23 cellular contexts compared by ENCODE assay signal in the genomic region with DNA sequence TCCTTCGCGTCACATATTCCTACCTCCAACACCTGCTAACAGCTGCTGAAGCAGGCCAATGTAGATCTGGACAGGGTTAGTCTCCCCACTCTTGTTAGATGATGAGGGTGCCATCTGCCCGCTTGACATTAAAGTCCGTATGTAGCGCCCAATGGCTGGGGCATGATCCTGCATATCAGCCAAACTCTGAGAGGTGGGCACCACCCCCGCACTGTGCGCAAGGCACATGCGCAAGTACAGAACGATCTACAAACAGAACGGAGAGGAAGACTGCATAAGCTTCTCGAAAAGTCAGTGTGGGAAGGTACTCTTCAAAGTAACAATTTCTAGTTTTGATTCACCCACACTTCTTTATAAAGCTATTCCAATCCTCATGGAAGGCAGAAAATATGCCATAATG.
"Had no signal": no experiment of that assay in that cellular context is flagged by ENCODE, and none has a peak within 500 bp of the region (broad histone marks: within the 10 kb centered on the region; RNA-seq: fewer than 3 reads in every experiment).

No MANE protein-coding gene starts in this region.

- H3K27ac ChIP-seq: esophagus muscularis mucosa, foreskin keratinocyte, gastroesophageal sphincter, heart right ventricle, lower lobe of right lung, neutrophil, prostate gland, sigmoid colon, stomach, tibial artery had no signal

- H3K9me3 ChIP-seq: esophagus muscularis mucosa, gastroesophageal sphincter, heart right ventricle, lower lobe of right lung, neutrophil, prostate gland, sigmoid colon, stomach, tibial artery had no signal

- ATAC-seq: foreskin keratinocyte; gastroesophageal sphincter; heart right ventricle; left colon; left ventricle myocardium superior; lower lobe of right lung; naive thymus-derived CD8-positive, alpha-beta T cell; stimulated activated effector memory CD8-positive, alpha-beta T cell treated with anti-CD3 and anti-CD28 coated beads, Interleukin-12 subunit alpha, Interleukin-12 subunit beta, amount 100 ng/mL, for 72 hours had no signal

- H3K27me3 ChIP-seq: esophagus muscularis mucosa, foreskin keratinocyte, gastroesophageal sphincter, heart right ventricle, neutrophil, sigmoid colon, stomach, tibial artery had no signal

- H3K4me1 ChIP-seq: esophagus muscularis mucosa, foreskin keratinocyte, gastroesophageal sphincter, lower lobe of right lung, prostate gland, sigmoid colon, stomach, tibial artery had no signal

- H3K4me3 ChIP-seq: esophagus muscularis mucosa, gastroesophageal sphincter, heart right ventricle, lower lobe of right lung, prostate gland, sigmoid colon, stomach, tibial artery had no signal

- DNase-seq: cerebellar nuclear complex; effector CD8-positive, alpha-beta T cell; foreskin keratinocyte; heart right ventricle; hippocampal formation; islet precursor cell; kidney glomerular epithelial cell; left colon; left ventricle myocardium superior; lower lobe of right lung; naive thymus-derived CD8-positive, alpha-beta T cell; right cardiac atrium; sigmoid colon; stimulated activated CD4-positive, alpha-beta T cell treated with anti-CD3 and anti-CD28 coated beads, Interleukin-2, amount 100 ng/mL, for 24 hours; stimulated activated CD4-positive, alpha-beta T cell treated with anti-CD3 and anti-CD28 coated beads, Interleukin-4, amount 100 ng/mL, for 24 hours; stimulated activated naive CD4-positive, alpha-beta T cell treated with Interleukin-2 at 50 U/mL for 16 hours; stomach; tibial artery had no signal
